ENCODE assay signal across 19 cellular contexts in genomic region chr18:22188551-22189267, GRCh38. TPM values are rescaled to one million over a fixed set of nuclear protein-coding genes. Genes with fewer than 3 reads are reported as not detected.
DNase-seq lines count a peak whose midpoint lies in the region; ATAC-seq and TF ChIP-seq lines count a peak whose summit lies in the region.
"Had no signal": no experiment of that assay in that cellular context is flagged by ENCODE, and none has a peak within 500 bp of the region (broad histone marks: within the 10 kb centered on the region; RNA-seq: fewer than 3 reads in every experiment).

No MANE protein-coding gene starts in this region.

- ATAC-seq in HG02970 (IDR thresholded peaks at IDR 0.05; ENCODE audit: low FRiP score, unreplicated experiment), result no peak
- ATAC-seq: natural killer cell treated with Interleukin-12 subunit alpha and Interleukin-12 subunit beta and Interleukin-15 and Interleukin-18, amount 100 ng/mL, for 72 hours; stimulated activated effector memory CD8-positive, alpha-beta T cell treated with anti-CD3 and anti-CD28 coated beads, Interleukin-12 subunit alpha, Interleukin-12 subunit beta, amount 100 ng/mL, for 72 hours had no signal

- H3K36me3 ChIP-seq in cardiac muscle cell, result peaks cover 60% of the 10 kb centered on the region
- H3K36me3 ChIP-seq in transverse colon, result no peaks in the 10 kb centered on the region
- H3K36me3 ChIP-seq in MG63, result peaks cover 53% of the 10 kb centered on the region

- no peaks in the 10 kb centered on the region for H3K27me3 ChIP-seq in cardiac muscle cell
- H3K27me3 ChIP-seq in transverse colon, result no peaks in the 10 kb centered on the region
- H3K27me3 ChIP-seq in MG63, result no peaks in the 10 kb centered on the region

- in situ Hi-C loops in transverse colon (cut with MboI; ENCODE audit: low pct_ligation_motif_present in 1 of 4, low pct_unique_long_range_greater_than_20kb in 1 of 4, low sequenced_read_pairs in 3 of 4), result loop anchor here in 1 of 4 donors (10.0 kb wide), 1 partner anchor 376 kb away; no protein-coding TSS in a partner anchor

- H3K4me1 ChIP-seq in cardiac muscle cell (ENCODE audit: low read depth), result peaks cover 71% of the 10 kb centered on the region
- H3K4me1 ChIP-seq in transverse colon, result peaks cover 3 to 76% (median 61%) of the 10 kb centered on the region in 4 donors

- no peak for TF ChIP-seq POLR2A in transverse colon (IDR thresholded peaks at IDR 0.05)

- H3K4me3 ChIP-seq in cardiac muscle cell, result no peak overlapping the region
- H3K4me3 ChIP-seq in transverse colon, result no peak overlapping the region
- H3K4me3 ChIP-seq in MG63, result no peak overlapping the region

- WGBS in transverse colon (ENCODE audit: low coverage in 1 of 2), 2 donors, result 47 to 64% methylated on average over 5 to 11 of the region's 11 CpGs

- H3K9me3 ChIP-seq in cardiac muscle cell (ENCODE audit: low read depth) (no peaks in the 10 kb centered on the region), transverse colon (no peaks in the 10 kb centered on the region), MG63 (no peaks in the 10 kb centered on the region)

- intact Hi-C loops in transverse colon (cut with DNase I; ENCODE audit: low total_unique reads), result no loop called here

- peak overlapping the region; percentile 83 for H3K27ac ChIP-seq in cardiac muscle cell
- peak overlapping the region; percentile 26 to 82 (median 78) for H3K27ac ChIP-seq in transverse colon
- H3K27ac ChIP-seq: epithelial cell of prostate had no signal

- DNase-seq in amniotic epithelial cell (ENCODE audit: low read depth), result peak; percentile 81
- DNase-seq in cardiac muscle cell (ENCODE audit: low read depth in 1 of 2, low spot score in 1 of 2), result peak in 1 of 2 donors; percentile 64
- peak; percentile 83 for DNase-seq in mesenteric fat pad (ENCODE audit: low spot score)
- DNase-seq in transverse colon, result no peak
- DNase-seq in MG63, result no peak
- DNase-seq in SHP77 (lab: John Stamatoyannopoulos, UW), result no peak
- no peak for DNase-seq in pons (ENCODE audit: low spot score)
- DNase-seq: activated gamma-delta T cell treated with Interleukin-2 at 50 U/mL for 16 hours; CD4-positive, CD25-positive, alpha-beta regulatory T cell; cortex of kidney; DMS79; NCI-H2081 treated with DMSO at 0.1 percent for 48 hours; NCI-H510A treated with DMSO at 0.1 percent for 48 hours; stimulated activated CD4-positive, alpha-beta T cell treated with anti-CD3 and anti-CD28 coated beads, Interleukin-15, amount 100 ng/mL, for 24 hours had no signal

- no peak for TF ChIP-seq EP300 in transverse colon (IDR thresholded peaks at IDR 0.05; ENCODE audit: low read depth)

- TF ChIP-seq CTCF in cardiac muscle cell (IDR thresholded peaks at IDR 0.05; ENCODE audit: low read depth, low read length), result no peak
- no peak for TF ChIP-seq CTCF in transverse colon (IDR thresholded peaks at IDR 0.05)

RNA-seq across cellular contexts. Expression of gene GATA6, which starts 19.3 kb away (rescaled TPM):
- total RNA-seq in cardiac muscle cell (182 and 187 TPM in 2 replicates), mesenteric fat pad (26.6 TPM), transverse colon (100 to 1,000 TPM in 1 of 4 donors, 10 to 100 TPM in 3; 49.7 to 223 (median 65.7) TPM)
- 104 and 126 TPM in 2 replicates for polyA plus RNA-seq in cardiac muscle cell
- 34.0 and 42.3 TPM in 2 replicates for total RNA-seq in MG63 (2014; rRNA removed; shearing (Covaris generic); ENCODE audit: low replicate concordance)
- total RNA-seq: natural killer cell treated with Interleukin-12 subunit alpha and Interleukin-12 subunit beta and Interleukin-15 and Interleukin-18, amount 100 ng/mL, for 72 hours had no signal
- polyA plus RNA-seq: CD4-positive, CD25-positive, alpha-beta regulatory T cell; IgD-negative memory B cell had no signal

Comparison
In these comparisons a context has a peak if more than half of its experiments do, and no peak if none do; other contexts are left out.
1. DNase-seq: peak in amniotic epithelial cell (single experiment) and mesenteric fat pad (single experiment); none in transverse colon (single experiment), MG63 (single experiment), SHP77 (0 of 2) and pons (single experiment).